22 cellular contexts compared by ENCODE assay signal in genomic region chr20:11248691-11249178, GRCh38.
DNase-seq lines count a peak whose midpoint lies in the region; ATAC-seq and TF ChIP-seq lines count a peak whose summit lies in the region.
"Had no signal": no experiment of that assay in that cellular context is flagged by ENCODE, and none has a peak within 500 bp of the region (broad histone marks: within the 10 kb centered on the region; RNA-seq: fewer than 3 reads in every experiment).

No MANE protein-coding gene starts in this region.

- H3K4me3 ChIP-seq in right cardiac atrium (ENCODE audit: low read length): no peak overlapping the region
- H3K4me3 ChIP-seq in PC-9: no peak overlapping the region
- H3K4me3 ChIP-seq: A549, heart left ventricle, psoas muscle, spleen had no signal

- H3K9me2 ChIP-seq in PC-9 (ENCODE audit: insufficient read depth): peaks cover 5% of the 10 kb centered on the region; the same call in 1 of the 2 replicates
- H3K9me2 ChIP-seq: SK-N-SH had no signal

- POLR2A ChIA-PET in PC-9 (lab: Charles Lee; ENCODE audit: unreplicated experiment): no interaction called here

- H3K36me3 ChIP-seq in PC-9 (ENCODE audit: low read depth): no peaks in the 10 kb centered on the region
- H3K36me3 ChIP-seq: heart left ventricle, spleen had no signal

- H3K27me3 Mint-ChIP-seq in brain (no peaks in the 10 kb centered on the region), nephron progenitor cell (ENCODE audit: low read depth, poor library complexity) (no peaks in the 10 kb centered on the region)
- H3K27me3 Mint-ChIP-seq in activated T-cell treated with anti-CD3 and anti-CD28 coated beads, Interleukin-2, amount 50 U/mL, for 4 hours (ENCODE audit: low read depth): no peaks in the 10 kb centered on the region

- H3K4me3 Mint-ChIP-seq in brain: peak overlapping the region in 4 of 5 experiments; percentile 29 to 67 (median 60)
- H3K4me3 Mint-ChIP-seq in nephron progenitor cell: peak overlapping the region; percentile 23
- H3K4me3 Mint-ChIP-seq in activated T-cell treated with anti-CD3 and anti-CD28 coated beads, Interleukin-2, amount 50 U/mL, for 4 hours: no peak overlapping the region
- H3K4me3 Mint-ChIP-seq: naive thymus-derived CD4-positive, alpha-beta T cell had no signal

- no peak overlapping the region for H2AFZ ChIP-seq in PC-9

- 31% methylated on average over 4 of the region's 4 CpGs for WGBS in right cardiac atrium

- H3K27ac Mint-ChIP-seq in brain (peak overlapping the region in 4 of 5 experiments; percentile 44 to 91 (median 72)), nephron progenitor cell (no peak overlapping the region)
- H3K27ac Mint-ChIP-seq: naive thymus-derived CD4-positive, alpha-beta T cell had no signal

- H3K9me3 Mint-ChIP-seq in brain: peaks cover 4 to 9% (median 5%) of the 10 kb centered on the region in 5 experiments
- H3K9me3 Mint-ChIP-seq in nephron progenitor cell: peaks cover 10% of the 10 kb centered on the region
- H3K9me3 Mint-ChIP-seq in activated T-cell treated with anti-CD3 and anti-CD28 coated beads, Interleukin-2, amount 50 U/mL, for 4 hours: peaks cover 5% of the 10 kb centered on the region

- H3K4me1 Mint-ChIP-seq in brain (peaks cover 51% of the 10 kb centered on the region), nephron progenitor cell (peaks cover 47% of the 10 kb centered on the region)
- no peaks in the 10 kb centered on the region for H3K4me1 Mint-ChIP-seq in activated T-cell treated with anti-CD3 and anti-CD28 coated beads, Interleukin-2, amount 50 U/mL, for 4 hours (ENCODE audit: low read depth)
- H3K4me1 Mint-ChIP-seq: naive thymus-derived CD4-positive, alpha-beta T cell had no signal

- H3K4me1 ChIP-seq in right cardiac atrium (ENCODE audit: control insufficient read depth, insufficient read depth, low read length) (peaks cover 2% of the 10 kb centered on the region), PC-9 (replicated peaks; ENCODE audit: insufficient read depth) (no peaks in the 10 kb centered on the region)
- H3K4me1 ChIP-seq: A549, psoas muscle had no signal

- H4K20me1 ChIP-seq in PC-9 (ENCODE audit: insufficient read depth): no peaks in the 10 kb centered on the region

- TF ChIP-seq CTCF in brain (conservative IDR thresholded peaks at IDR 0.05) (no peak), nephron progenitor cell (IDR thresholded peaks at IDR 0.05) (no peak), PC-9 (conservative IDR thresholded peaks at IDR 0.05) (no peak)

- no peaks in the 10 kb centered on the region for H3K9me3 ChIP-seq in right cardiac atrium (ENCODE audit: control insufficient read depth, low read length)
- H3K9me3 ChIP-seq in PC-9 (ENCODE audit: insufficient read depth, low read depth): no peaks in the 10 kb centered on the region
- H3K9me3 ChIP-seq: A549, psoas muscle, SK-N-SH had no signal

- CTCF ChIA-PET in PC-9 (lab: Charles Lee): no interaction called here

- ATAC-seq in right cardiac atrium: no peak
- ATAC-seq in activated T-cell treated with anti-CD3 and anti-CD28 coated beads, Interleukin-2, amount 50 U/mL, for 4 hours: no peak
- ATAC-seq: A549; heart left ventricle; naive thymus-derived CD4-positive, alpha-beta T cell; psoas muscle had no signal

- BruUV-seq in PC-9 (replicated peaks; lab: Mats Ljungman, UMichigan): no TSS peak

- H3K27me3 ChIP-seq in right cardiac atrium (ENCODE audit: control insufficient read depth, insufficient read depth) (no peaks in the 10 kb centered on the region), PC-9 (ENCODE audit: insufficient read depth, low read depth) (no peaks in the 10 kb centered on the region)
- H3K27me3 ChIP-seq: heart left ventricle, spleen had no signal

- H3K79me2 ChIP-seq in PC-9 (ENCODE audit: low read depth): no peaks in the 10 kb centered on the region

- DNase-seq in NCI-H748 (lab: John Stamatoyannopoulos, UW; ENCODE audit: unreplicated experiment) (peak; percentile 59), NCI-H748 treated with DMSO at 0.1 percent for 48 hours (lab: John Stamatoyannopoulos, UW) (no peak), nephron progenitor cell (no peak), Kasumi-1 (lab: John Stamatoyannopoulos, UW) (no peak), right cardiac atrium (no peak), PC-9 (no peak)
- DNase-seq in activated T-cell treated with anti-CD3 and anti-CD28 coated beads, Interleukin-2, amount 50 U/mL, for 4 hours: no peak
- DNase-seq: activated CD4-positive, alpha-beta T cell treated with anti-CD3 and anti-CD28 coated beads for 4 hours; activated gamma-delta T cell; DMS153; GOT3; heart left ventricle; IMR-90; MM.1S; naive thymus-derived CD4-positive, alpha-beta T cell; NCI-H2029; psoas muscle; SK-N-SH; spleen had no signal

- H3K27ac ChIP-seq in right cardiac atrium (ENCODE audit: low read length): no peak overlapping the region
- no peak overlapping the region for H3K27ac ChIP-seq in PC-9
- H3K27ac ChIP-seq: A549, C4-2B, heart left ventricle, psoas muscle, spleen had no signal

- H3F3A ChIP-seq in PC-9 (ENCODE audit: insufficient read depth, low read depth): no peaks in the 10 kb centered on the region

- H3K36me3 Mint-ChIP-seq in brain (peaks cover 4% of the 10 kb centered on the region), nephron progenitor cell (ENCODE audit: low read depth) (peaks cover 5% of the 10 kb centered on the region)
- no peaks in the 10 kb centered on the region for H3K36me3 Mint-ChIP-seq in activated T-cell treated with anti-CD3 and anti-CD28 coated beads, Interleukin-2, amount 50 U/mL, for 4 hours (ENCODE audit: insufficient read depth)
- H3K36me3 Mint-ChIP-seq: naive thymus-derived CD4-positive, alpha-beta T cell had no signal

- H3K4me2 ChIP-seq in PC-9: no peak overlapping the region
- H3K4me2 ChIP-seq: A549, SK-N-SH had no signal

- intact Hi-C loops in right cardiac atrium (cut with DNase I): no loop called here
- intact Hi-C loops in PC-9 (cut with micrococcal nuclease; ENCODE audit: unreplicated experiment): no loop called here
